1 cellular context compared by ENCODE assay signal in the genomic region with DNA sequence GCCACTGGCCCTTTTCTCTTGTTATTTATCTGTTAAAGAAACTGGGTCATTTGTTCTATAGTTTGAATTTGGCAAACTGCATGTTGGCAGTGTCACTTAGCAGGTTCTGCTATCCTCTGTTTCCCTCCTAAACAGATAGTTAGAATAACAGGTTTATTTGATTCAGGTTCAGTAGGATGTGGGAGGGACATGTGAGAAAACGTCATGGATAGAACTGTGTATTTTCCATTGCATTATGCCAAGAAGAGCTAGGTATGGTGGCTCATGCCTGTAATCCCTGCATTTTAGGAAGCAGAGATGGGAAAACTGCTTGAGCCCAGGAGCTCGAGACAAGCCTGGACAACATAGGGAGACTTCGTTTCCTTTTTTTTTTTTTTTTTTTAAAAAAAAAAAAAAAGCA.
TF ChIP-seq lines count a peak whose summit lies in the region.

No MANE protein-coding gene starts in this region.

TF ChIP-seq in WTC11, 78 proteins besides CTCF, POLR2A, EP300 and RAD21 (continued from another document):
- TF ChIP-seq AFF4 (CRISPR knock-in tag; IDR thresholded peaks at IDR 0.05; ENCODE audit: borderline replicate concordance) (no peak), ZNF396 (CRISPR knock-in tag; IDR thresholded peaks at IDR 0.05; ENCODE audit: borderline replicate concordance) (no peak), ZNF121 (CRISPR knock-in tag; IDR thresholded peaks at IDR 0.05) (no peak)
